10 cellular contexts compared by ENCODE assay signal in genomic region chr17:46717999-46718398, GRCh38.
"Had no signal": no experiment of that assay in that cellular context is flagged by ENCODE, and none has a peak within 500 bp of the region (broad histone marks: within the 10 kb centered on the region; RNA-seq: fewer than 3 reads in every experiment).

No MANE protein-coding gene starts in this region.

- FAIRE-seq: H1, H54 had no signal

- DNase-seq: GM23248, GOT3, H7, H9, HCEC 1CT, HFFc6 had no signal

- H3K4me2 ChIP-seq: GM23338 had no signal

- H3K9me3 ChIP-seq: HAP-1 had no signal

- H3K9ac ChIP-seq: GM23248 had no signal

- H2AFZ ChIP-seq: GM23248, GM23338 had no signal

- H3K27ac ChIP-seq: GM23248 had no signal

- H3K4me3 ChIP-seq: GM23248, GM23338, HAP-1 had no signal
